In genomic region chr19:7541481-7541824, GRCh38 we compare ENCODE assay signal across 21 cellular contexts. TPM values are rescaled to one million over a fixed set of nuclear protein-coding genes. Genes with fewer than 3 reads are reported as not detected.
"Had no signal": no experiment of that assay in that cellular context is flagged by ENCODE, and none has a peak within 500 bp of the region (broad histone marks: within the 10 kb centered on the region; RNA-seq: fewer than 3 reads in every experiment).

No MANE protein-coding gene starts in this region.

- H3K9me3 ChIP-seq: Peyer's patch, SJSA1 had no signal

- H3K4me3 ChIP-seq: Peyer's patch, SJSA1 had no signal

- H3K27me3 ChIP-seq: Peyer's patch, SJSA1 had no signal

- H3K27ac Mint-ChIP-seq: activated naive CD8-positive, alpha-beta T cell; brain; WTC11 had no signal

- H3K4me3 Mint-ChIP-seq: activated naive CD8-positive, alpha-beta T cell; activated T-cell treated with anti-CD3 and anti-CD28 coated beads, Interleukin-2, amount 50 U/mL, for 4 hours; brain; WTC11 had no signal

- H3K27me3 Mint-ChIP-seq: activated naive CD8-positive, alpha-beta T cell; brain had no signal

- H3K4me1 ChIP-seq: SJSA1 had no signal

- DNase-seq: activated CD4-positive, alpha-beta T cell treated with anti-CD3 and anti-CD28 coated beads, Interleukin-2, amount 50 U/mL, for 4 hours; activated CD4-positive, CD25-positive, alpha-beta regulatory T cell treated with anti-CD3 and anti-CD28 coated beads, Interleukin-2, amount 50 U/mL, for 72 hours; activated effector memory CD4-positive, alpha-beta T cell treated with anti-CD3 and anti-CD28 coated beads, Interleukin-2, amount 50 U/mL, for 16 hours; activated T-cell treated with anti-CD3 and anti-CD28 coated beads, Interleukin-2, amount 50 U/mL, for 4 hours; amygdala; Kasumi-1; NCI-H1105 treated with DMSO at 0.1 percent for 48 hours; NCI-H1436 treated with DMSO at 0.1 percent for 48 hours; NCI-H187; NCI-H2081; NCI-H510A treated with DMSO at 0.1 percent for 48 hours; NCI-H69; NK-92 treated with Interleukin-12 subunit alpha and Interleukin-12 subunit beta, amount 100 ng/mL, for 24 hours; Peyer's patch; SHP77; SW 1271 had no signal

- H3K27ac ChIP-seq: Peyer's patch, RWPE1, SJSA1 had no signal

- H3K9me3 Mint-ChIP-seq: activated T-cell treated with anti-CD3 and anti-CD28 coated beads, Interleukin-2, amount 50 U/mL, for 4 hours; brain; WTC11 had no signal

RNA-seq across cellular contexts. Expression of gene CAMSAP3, which starts 54.2 kb away (rescaled TPM):
- total RNA-seq: SJSA1 had no signal
